Comparison of ENCODE assay signal across 1 cellular context in genomic region chr22:17518379-17518778, GRCh38.
TF ChIP-seq lines count a peak whose summit lies in the region.

No MANE protein-coding gene starts in this region.

TF ChIP-seq in GM23338, 12 proteins besides CTCF, POLR2A, EP300 and RAD21 (continued from another document):
- no peak for TF ChIP-seq REST (IDR thresholded peaks at IDR 0.05; ENCODE audit: unreplicated experiment)
- TF ChIP-seq EZH2 (IDR thresholded peaks at IDR 0.05; ENCODE audit: low read depth, unreplicated experiment), result no peak
- no peak for TF ChIP-seq ZNF331 (CRISPR knock-in tag; IDR thresholded peaks at IDR 0.05; ENCODE audit: low read depth)
- TF ChIP-seq ZNF462 (CRISPR knock-in tag; IDR thresholded peaks at IDR 0.05), result no peak
